7 cellular contexts compared by ENCODE assay signal in genomic region chr7:127819975-127820778, GRCh38.
DNase-seq lines count a peak whose midpoint lies in the region; ATAC-seq and TF ChIP-seq lines count a peak whose summit lies in the region.

No MANE protein-coding gene starts in this region.

- no peak for TF ChIP-seq CTCF in MM.1S (IDR thresholded peaks at IDR 0.05; ENCODE audit: low read length)

- DNase-seq in Karpas-422: no peak
- DNase-seq in brain pericyte (ENCODE audit: low read depth, low spot score): peak; percentile 70
- DNase-seq in MM.1S: no peak
- no peak for DNase-seq in DMS79 (lab: John Stamatoyannopoulos, UW)

- peak overlapping the region; percentile 66 for H3K27ac ChIP-seq in Karpas-422 (ENCODE audit: low read length)
- H3K27ac ChIP-seq in MM.1S (ENCODE audit: low read length): no peak overlapping the region

- H3K9me3 ChIP-seq in Karpas-422 (ENCODE audit: low read length) (no peaks in the 10 kb centered on the region), skeletal muscle satellite cell (replicated peaks; ENCODE audit: low read length) (no peaks in the 10 kb centered on the region), MM.1S (replicated peaks; ENCODE audit: insufficient read depth, low read length) (no peaks in the 10 kb centered on the region)

- H3K4me3 ChIP-seq in Karpas-422 (ENCODE audit: low read length) (no peak overlapping the region), skeletal muscle satellite cell (ENCODE audit: low read length) (no peak overlapping the region), MM.1S (ENCODE audit: low read length) (no peak overlapping the region)

- H3K27me3 ChIP-seq in Karpas-422 (ENCODE audit: low read length) (no peaks in the 10 kb centered on the region), skeletal muscle satellite cell (ENCODE audit: control insufficient read depth, insufficient read depth, low read length) (no peaks in the 10 kb centered on the region), MM.1S (replicated peaks; ENCODE audit: insufficient read depth, low read length) (no peaks in the 10 kb centered on the region)

- no peaks in the 10 kb centered on the region for H4K20me1 ChIP-seq in Karpas-422 (ENCODE audit: insufficient read depth, low read depth, low read length)
- H4K20me1 ChIP-seq in MM.1S (ENCODE audit: insufficient read depth, low read length): peaks cover 24% of the 10 kb centered on the region

- H3K79me2 ChIP-seq in Karpas-422 (ENCODE audit: low read length) (peaks cover 93% of the 10 kb centered on the region), MM.1S (ENCODE audit: low read length) (peaks cover 93% of the 10 kb centered on the region)

- H3K9ac ChIP-seq in Karpas-422 (ENCODE audit: low read length): no peak overlapping the region
- H3K9ac ChIP-seq in skeletal muscle satellite cell (ENCODE audit: low read depth, low read length): no peak overlapping the region
- H3K9ac ChIP-seq in MM.1S (ENCODE audit: low read length): no peak overlapping the region

- H2AFZ ChIP-seq in Karpas-422 (ENCODE audit: low read length) (no peak overlapping the region), MM.1S (ENCODE audit: low read length) (no peak overlapping the region)

- H3K4me2 ChIP-seq in Karpas-422 (ENCODE audit: low read depth, low read length, poor library complexity, severe bottlenecking): no peak overlapping the region
- H3K4me2 ChIP-seq in skeletal muscle satellite cell (ENCODE audit: low read length): peak overlapping the region; percentile 23
- H3K4me2 ChIP-seq in MM.1S (ENCODE audit: low read depth, low read length): no peak overlapping the region

- ATAC-seq in GM18858 (IDR thresholded peaks at IDR 0.05; ENCODE audit: unreplicated experiment): peak; percentile 45
- ATAC-seq in GM19467 (IDR thresholded peaks at IDR 0.05; ENCODE audit: unreplicated experiment): no peak

- H3K9me2 ChIP-seq in Karpas-422 (replicated peaks; ENCODE audit: insufficient read depth, low read length) (no peaks in the 10 kb centered on the region), MM.1S (replicated peaks; ENCODE audit: insufficient read depth, low read length) (no peaks in the 10 kb centered on the region)

- no peaks in the 10 kb centered on the region for H3F3A ChIP-seq in MM.1S (ENCODE audit: insufficient read depth, low read length)

- H3K4me1 ChIP-seq in Karpas-422 (ENCODE audit: low read length): peaks cover 78% of the 10 kb centered on the region
- H3K4me1 ChIP-seq in skeletal muscle satellite cell (ENCODE audit: control insufficient read depth, insufficient read depth, low read length): peaks cover 12% of the 10 kb centered on the region
- no peaks in the 10 kb centered on the region for H3K4me1 ChIP-seq in MM.1S (ENCODE audit: low read length)

- H3K36me3 ChIP-seq in Karpas-422 (ENCODE audit: insufficient read depth, low read length) (0 out of 2 replicates have a peak, but pooled peaks cover 3% of the 10 kb centered on the region), skeletal muscle satellite cell (ENCODE audit: insufficient read depth, low read length) (no peaks in the 10 kb centered on the region), MM.1S (replicated peaks; ENCODE audit: insufficient read depth, low read length) (no peaks in the 10 kb centered on the region)
